In genomic region chr13:52195052-52195837, GRCh38 we compare ENCODE assay signal across 8 cellular contexts. TPM values are rescaled to one million over a fixed set of nuclear protein-coding genes. Genes with fewer than 3 reads are reported as not detected.
DNase-seq lines count a peak whose midpoint lies in the region; ATAC-seq and TF ChIP-seq lines count a peak whose summit lies in the region.

No MANE protein-coding gene starts in this region.

- peak overlapping the region; percentile 64 for H3K4me2 ChIP-seq in fibroblast of lung (ENCODE audit: extremely low read depth, insufficient read depth, low read length)

- H3K9me3 Mint-ChIP-seq in nephron progenitor cell: peaks cover 8% of the 10 kb centered on the region
- H3K9me3 Mint-ChIP-seq in stimulated activated naive CD8-positive, alpha-beta T cell treated with anti-CD3 and anti-CD28 coated beads, Interleukin-15, amount 100 ng/mL, for 72 hours: no peaks in the 10 kb centered on the region

- no peak overlapping the region for H3K27ac ChIP-seq in fibroblast of lung (ENCODE audit: insufficient read depth, low read length)

- H4K20me1 ChIP-seq in fibroblast of lung (ENCODE audit: control insufficient read depth, extremely low read depth, insufficient read depth, low read length): no peaks in the 10 kb centered on the region

- H3K36me3 ChIP-seq in fibroblast of lung (ENCODE audit: control insufficient read depth, insufficient read depth, low read length): no peaks in the 10 kb centered on the region

- no peaks in the 10 kb centered on the region for H3K4me1 ChIP-seq in fibroblast of lung (ENCODE audit: control insufficient read depth, extremely low read depth, insufficient read depth, low read length)

- no peaks in the 10 kb centered on the region for H3K27me3 Mint-ChIP-seq in nephron progenitor cell (ENCODE audit: low read depth, poor library complexity)
- H3K27me3 Mint-ChIP-seq in stimulated activated naive CD8-positive, alpha-beta T cell treated with anti-CD3 and anti-CD28 coated beads, Interleukin-15, amount 100 ng/mL, for 72 hours: no peaks in the 10 kb centered on the region

- peak overlapping the region; percentile 85 to 93 (median 88) for H3K4me3 ChIP-seq in fibroblast of lung (replicated peaks in 1 of 4; ENCODE audit: control extremely low read depth in 1 of 4, insufficient read depth in 1 of 4, low read depth in 3 of 4, low read length in 4 of 4)

- H2AFZ ChIP-seq in fibroblast of lung (ENCODE audit: low read length): peak overlapping the region; percentile 88

- DNase-seq in EL (peak; percentile 66), NCI-H510A (lab: John Stamatoyannopoulos, UW) (peak; percentile 62), activated T-helper 1 cell treated with Interleukin-2 at 50 U/mL for 16 hours (ENCODE audit: low read depth) (peak; percentile 47), fibroblast of lung (ENCODE audit: low read depth in 2 of 2) (peak; percentile 80 to 84), nephron progenitor cell (no peak), NCI-H82 treated with DMSO at 0.1 percent for 48 hours (lab: John Stamatoyannopoulos, UW; ENCODE audit: unreplicated experiment) (no peak)
- peak; percentile 67 to 76 for DNase-seq in stimulated activated naive CD8-positive, alpha-beta T cell treated with anti-CD3 and anti-CD28 coated beads, Interleukin-15, amount 100 ng/mL, for 72 hours

- H3K4me1 Mint-ChIP-seq in nephron progenitor cell: peaks cover 16% of the 10 kb centered on the region
- peaks cover 32% of the 10 kb centered on the region for H3K4me1 Mint-ChIP-seq in stimulated activated naive CD8-positive, alpha-beta T cell treated with anti-CD3 and anti-CD28 coated beads, Interleukin-15, amount 100 ng/mL, for 72 hours

- H3K27me3 ChIP-seq in fibroblast of lung (ENCODE audit: control insufficient read depth, insufficient read depth, low read length): no peaks in the 10 kb centered on the region

- ATAC-seq in GM21786 (IDR thresholded peaks at IDR 0.05; ENCODE audit: unreplicated experiment): peak; percentile 41
- ATAC-seq in stimulated activated naive CD8-positive, alpha-beta T cell treated with anti-CD3 and anti-CD28 coated beads, Interleukin-15, amount 100 ng/mL, for 72 hours: peak; percentile 75

- peaks cover 1% of the 10 kb centered on the region for H3K36me3 Mint-ChIP-seq in nephron progenitor cell (ENCODE audit: low read depth)

- peaks cover 12% of the 10 kb centered on the region for H3K79me2 ChIP-seq in fibroblast of lung (ENCODE audit: control insufficient read depth, insufficient read depth, low read length)

- no peaks in the 10 kb centered on the region for H3K9me3 ChIP-seq in fibroblast of lung (ENCODE audit: control insufficient read depth, insufficient read depth, low read depth, low read length)

- TF ChIP-seq CTCF in fibroblast of lung (conservative IDR thresholded peaks at IDR 0.05 in 1 of 2, IDR thresholded peaks at IDR 0.05 in 1 of 2; ENCODE audit: low read depth in 1 of 2, low read length in 2 of 2) (no peak), nephron progenitor cell (IDR thresholded peaks at IDR 0.05) (no peak)

- H3K27ac Mint-ChIP-seq in nephron progenitor cell: no peak overlapping the region
- peak overlapping the region; percentile 95 for H3K27ac Mint-ChIP-seq in stimulated activated naive CD8-positive, alpha-beta T cell treated with anti-CD3 and anti-CD28 coated beads, Interleukin-15, amount 100 ng/mL, for 72 hours

- peak overlapping the region; percentile 96 for H3K4me3 Mint-ChIP-seq in nephron progenitor cell
- peak overlapping the region; percentile 94 to 96 for H3K4me3 Mint-ChIP-seq in stimulated activated naive CD8-positive, alpha-beta T cell treated with anti-CD3 and anti-CD28 coated beads, Interleukin-15, amount 100 ng/mL, for 72 hours

- H3K9ac ChIP-seq in fibroblast of lung (ENCODE audit: insufficient read depth, low read length): no peak overlapping the region

RNA-seq across cellular contexts. Expression of gene NEK3, which starts 35.8 kb away (rescaled TPM):
- 11.6 and 20.8 TPM in 2 replicates for total RNA-seq in fibroblast of lung
- polyA plus RNA-seq in fibroblast of lung: 12.7 and 12.8 TPM in 2 replicates
- 7.8 and 21.3 TPM in 2 replicates for polyA plus RNA-seq in fibroblast of lung (2012)
- 5.2 and 5.3 TPM in 2 replicates for polyA minus RNA-seq in fibroblast of lung (ENCODE audit: low replicate concordance)

Comparison
In these comparisons a context has a peak if more than half of its experiments do, and no peak if none do; other contexts are left out.
1. DNase-seq: peak in EL (single experiment), NCI-H510A (single experiment), activated T-helper 1 cell treated with Interleukin-2 at 50 U/mL for 16 hours (single experiment), fibroblast of lung (2 of 2) and stimulated activated naive CD8-positive, alpha-beta T cell treated with anti-CD3 and anti-CD28 coated beads, Interleukin-15, amount 100 ng/mL, for 72 hours (2 of 2); none in nephron progenitor cell (single experiment) and NCI-H82 treated with DMSO at 0.1 percent for 48 hours (single experiment).